In the genomic region with DNA sequence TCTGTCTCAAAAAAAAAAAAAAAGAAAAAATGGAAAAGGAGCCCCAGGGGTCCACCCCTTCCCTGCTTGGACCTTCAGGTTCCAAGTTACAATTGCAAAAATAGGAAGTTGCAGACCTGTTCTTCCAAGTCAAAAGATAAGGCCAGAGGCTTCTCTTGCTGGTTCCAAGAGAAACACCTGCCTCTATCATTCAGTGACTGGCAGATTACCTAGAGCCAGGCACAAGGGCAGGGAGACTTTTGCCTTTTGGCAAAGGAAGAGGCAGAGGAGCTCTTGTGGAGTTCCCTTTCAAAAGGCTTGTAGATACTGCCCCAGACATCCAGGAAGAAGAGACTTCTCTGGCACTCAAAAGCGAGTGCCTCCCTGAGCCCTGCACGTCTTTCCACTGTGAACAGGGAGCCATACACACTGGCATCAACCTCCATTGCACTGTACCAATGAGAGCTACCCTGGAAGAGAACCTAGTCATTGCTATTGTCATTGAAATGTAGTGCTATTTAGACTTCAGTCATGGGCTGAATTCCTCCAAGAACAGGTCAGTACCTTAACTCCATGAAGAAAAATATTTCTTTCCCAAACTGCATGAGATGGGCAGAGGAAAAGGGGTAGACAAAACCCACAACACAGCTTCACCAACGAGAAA, we compare ENCODE assay signal across 37 cellular contexts.
"Had no signal": no experiment of that assay in that cellular context is flagged by ENCODE, and none has a peak within 500 bp of the region (broad histone marks: within the 10 kb centered on the region; RNA-seq: fewer than 3 reads in every experiment).

No MANE protein-coding gene starts in this region.

- H3K4me3 Mint-ChIP-seq: activated CD4-positive, alpha-beta memory T cell treated with anti-CD3 and anti-CD28 coated beads, Interleukin-2, amount 10 ng/mL, durations not matched to agents 7 days and 5 days; activated CD4-positive, alpha-beta T cell treated with anti-CD3 and anti-CD28 coated beads for 36 hours; activated CD4-positive, alpha-beta T cell treated with anti-CD3 and anti-CD28 coated beads, Interleukin-2, amount 10 ng/mL, durations not matched to agents 7 days and 5 days; activated CD8-positive, alpha-beta memory T cell treated with anti-CD3 and anti-CD28 coated beads, Interleukin-2, amount 10 ng/mL, durations not matched to agents 7 days and 5 days; activated CD8-positive, alpha-beta T cell treated with anti-CD3 and anti-CD28 coated beads, Interleukin-2, amount 10 ng/mL, durations not matched to agents 7 days and 5 days; activated naive CD4-positive, alpha-beta T cell treated with anti-CD3 and anti-CD28 coated beads, Interleukin-2, amount 10 ng/mL, durations not matched to agents 7 days and 5 days; activated naive CD4-positive, alpha-beta T cell treated with anti-CD3 and anti-CD28 coated beads, Interleukin-2, amount 50 U/mL, for 24 hours; activated naive CD8-positive, alpha-beta T cell; activated naive CD8-positive, alpha-beta T cell treated with anti-CD3 and anti-CD28 coated beads, Interleukin-2, amount 10 ng/mL, durations not matched to agents 7 days and 5 days; activated naive CD8-positive, alpha-beta T cell treated with anti-CD3 and anti-CD28 coated beads, Interleukin-2, amount 50 U/mL, for 24 hours; activated T-cell treated with anti-CD3 and anti-CD28 coated beads, Interleukin-2, amount 50 U/mL, for 24 hours; brain; central memory CD8-positive, alpha-beta T cell; T-helper 1 cell treated with Interleukin-12 subunit alpha and Interleukin-12 subunit beta and Interleukin-4 antibody, amounts not matched to agents 30 μg/mL and 1 μg/mL, for 36 hours; T-helper 2 cell treated with Interferon-gamma antibody and Interleukin-4, amounts not matched to agents 5 μg/mL and 100 μg/mL, for 36 hours had no signal

- H3K4me1 ChIP-seq: ascending aorta had no signal

- H3K36me3 Mint-ChIP-seq: activated CD8-positive, alpha-beta memory T cell treated with anti-CD3 and anti-CD28 coated beads, Interleukin-2, amount 10 ng/mL, durations not matched to agents 7 days and 5 days; activated naive CD4-positive, alpha-beta T cell treated with anti-CD3 and anti-CD28 coated beads, Interleukin-2, amount 10 ng/mL, durations not matched to agents 7 days and 5 days; activated naive CD4-positive, alpha-beta T cell treated with anti-CD3 and anti-CD28 coated beads, Interleukin-2, amount 50 U/mL, for 24 hours; activated naive CD8-positive, alpha-beta T cell; activated naive CD8-positive, alpha-beta T cell treated with anti-CD3 and anti-CD28 coated beads, Interleukin-2, amount 10 ng/mL, durations not matched to agents 7 days and 5 days; brain had no signal

- H3K27ac ChIP-seq: ascending aorta, cardiac muscle cell, VCaP had no signal

- ATAC-seq: activated CD4-positive, alpha-beta T cell treated with anti-CD3 and anti-CD28 coated beads for 36 hours; activated CD4-positive, CD25-positive, alpha-beta regulatory T cell treated with anti-CD3 and anti-CD28 coated beads, Interleukin-2, amount 50 U/mL, for 24 hours; activated CD8-positive, alpha-beta memory T cell treated with anti-CD3 and anti-CD28 coated beads, Interleukin-2, amount 10 ng/mL, durations not matched to agents 7 days and 5 days; activated CD8-positive, alpha-beta T cell treated with anti-CD3 and anti-CD28 coated beads, Interleukin-2, amount 10 ng/mL, durations not matched to agents 7 days and 5 days; activated naive CD8-positive, alpha-beta T cell treated with anti-CD3 and anti-CD28 coated beads, Interleukin-2, amount 50 U/mL, for 24 hours had no signal

- H3K27ac Mint-ChIP-seq: activated CD4-positive, alpha-beta memory T cell treated with anti-CD3 and anti-CD28 coated beads, Interleukin-2, amount 10 ng/mL, durations not matched to agents 7 days and 5 days; activated CD4-positive, alpha-beta T cell treated with anti-CD3 and anti-CD28 coated beads for 36 hours; activated CD4-positive, alpha-beta T cell treated with anti-CD3 and anti-CD28 coated beads, Interleukin-2, amount 10 ng/mL, durations not matched to agents 7 days and 5 days; activated CD8-positive, alpha-beta memory T cell treated with anti-CD3 and anti-CD28 coated beads, Interleukin-2, amount 10 ng/mL, durations not matched to agents 7 days and 5 days; activated CD8-positive, alpha-beta T cell treated with anti-CD3 and anti-CD28 coated beads, Interleukin-2, amount 10 ng/mL, durations not matched to agents 7 days and 5 days; activated naive CD4-positive, alpha-beta T cell treated with anti-CD3 and anti-CD28 coated beads, Interleukin-2, amount 10 ng/mL, durations not matched to agents 7 days and 5 days; activated naive CD4-positive, alpha-beta T cell treated with anti-CD3 and anti-CD28 coated beads, Interleukin-2, amount 50 U/mL, for 24 hours; activated naive CD8-positive, alpha-beta T cell; activated naive CD8-positive, alpha-beta T cell treated with anti-CD3 and anti-CD28 coated beads, Interleukin-2, amount 10 ng/mL, durations not matched to agents 7 days and 5 days; activated naive CD8-positive, alpha-beta T cell treated with anti-CD3 and anti-CD28 coated beads, Interleukin-2, amount 50 U/mL, for 24 hours; activated T-cell treated with anti-CD3 and anti-CD28 coated beads, Interleukin-2, amount 50 U/mL, for 24 hours; activated T-helper 2 cell treated with anti-CD3 and anti-CD28 coated beads, Interferon-gamma antibody, Interleukin-2, Interleukin-4, amounts not matched to agents 10 μg/mL and 5 μg/mL and 100 μg/mL, durations not matched to agents 14 hours and 24 hours and 36 hours; brain; T-helper 1 cell treated with Interleukin-12 subunit alpha and Interleukin-12 subunit beta and Interleukin-4 antibody, amounts not matched to agents 30 μg/mL and 1 μg/mL, for 36 hours; T-helper 2 cell treated with Interferon-gamma antibody and Interleukin-4, amounts not matched to agents 5 μg/mL and 100 μg/mL, for 36 hours had no signal

- H3K36me3 ChIP-seq: ascending aorta, cardiac muscle cell had no signal

- H3K27me3 ChIP-seq: ascending aorta, cardiac muscle cell had no signal

- H3K4me1 Mint-ChIP-seq: activated CD4-positive, alpha-beta memory T cell treated with anti-CD3 and anti-CD28 coated beads, Interleukin-2, amount 10 ng/mL, durations not matched to agents 7 days and 5 days; activated CD4-positive, alpha-beta T cell treated with anti-CD3 and anti-CD28 coated beads for 36 hours; activated CD4-positive, alpha-beta T cell treated with anti-CD3 and anti-CD28 coated beads, Interleukin-2, amount 10 ng/mL, durations not matched to agents 7 days and 5 days; activated CD8-positive, alpha-beta memory T cell treated with anti-CD3 and anti-CD28 coated beads, Interleukin-2, amount 10 ng/mL, durations not matched to agents 7 days and 5 days; activated naive CD4-positive, alpha-beta T cell treated with anti-CD3 and anti-CD28 coated beads, Interleukin-2, amount 10 ng/mL, durations not matched to agents 7 days and 5 days; activated naive CD4-positive, alpha-beta T cell treated with anti-CD3 and anti-CD28 coated beads, Interleukin-2, amount 50 U/mL, for 24 hours; activated naive CD8-positive, alpha-beta T cell treated with anti-CD3 and anti-CD28 coated beads, Interleukin-2, amount 10 ng/mL, durations not matched to agents 7 days and 5 days; activated naive CD8-positive, alpha-beta T cell treated with anti-CD3 and anti-CD28 coated beads, Interleukin-2, amount 50 U/mL, for 24 hours; central memory CD8-positive, alpha-beta T cell had no signal

- H3K4me3 ChIP-seq: ascending aorta, cardiac muscle cell had no signal

- DNase-seq: activated CD4-positive, alpha-beta memory T cell treated with anti-CD3 and anti-CD28 coated beads, Interleukin-2, amount 10 ng/mL, durations not matched to agents 7 days and 5 days; activated CD4-positive, alpha-beta T cell treated with anti-CD3 and anti-CD28 coated beads for 1 hour; activated CD4-positive, alpha-beta T cell treated with anti-CD3 and anti-CD28 coated beads for 36 hours; activated CD4-positive, alpha-beta T cell treated with anti-CD3 and anti-CD28 coated beads for 48 hours; activated CD4-positive, alpha-beta T cell treated with anti-CD3 and anti-CD28 coated beads, Interleukin-2, amount 10 ng/mL, durations not matched to agents 7 days and 5 days; activated CD4-positive, alpha-beta T cell treated with anti-CD3 and anti-CD28 coated beads, Interleukin-2, amount 50 U/mL, for 48 hours; activated CD4-positive, CD25-positive, alpha-beta regulatory T cell; activated CD8-positive, alpha-beta memory T cell treated with anti-CD3 and anti-CD28 coated beads for 24 hours; activated CD8-positive, alpha-beta memory T cell treated with anti-CD3 and anti-CD28 coated beads, Interleukin-2, amount 10 ng/mL, durations not matched to agents 7 days and 5 days; activated CD8-positive, alpha-beta memory T cell treated with anti-CD3 and anti-CD28 coated beads, Interleukin-2, amount 50 U/mL, for 48 hours; activated CD8-positive, alpha-beta T cell treated with anti-CD3 and anti-CD28 coated beads, Interleukin-2, amount 10 ng/mL, durations not matched to agents 7 days and 5 days; activated effector memory CD4-positive, alpha-beta T cell treated with Interleukin-2 at 50 U/mL for 16 hours; activated gamma-delta T cell; activated naive CD4-positive, alpha-beta T cell treated with anti-CD3 and anti-CD28 coated beads, Interleukin-2, amount 10 ng/mL, durations not matched to agents 7 days and 5 days; activated naive CD4-positive, alpha-beta T cell treated with Interleukin-2 at 50 U/mL for 16 hours; activated naive CD8-positive, alpha-beta T cell treated with anti-CD3 and anti-CD28 coated beads, Interleukin-2, amount 10 ng/mL, durations not matched to agents 7 days and 5 days; activated naive CD8-positive, alpha-beta T cell treated with anti-CD3 and anti-CD28 coated beads, Interleukin-2, amount 50 U/mL, for 24 hours; activated T-cell treated with anti-CD3 and anti-CD28 coated beads, Interleukin-2, amount 50 U/mL, for 24 hours; activated T-cell treated with anti-CD3 and anti-CD28 coated beads, Interleukin-2, amount 50 U/mL, for 48 hours; amygdala; anterior cingulate cortex; caudate nucleus; cerebellar nuclear complex; T-helper 1 cell; T-helper 2 cell; T-helper 9 cell had no signal

- H3K27me3 Mint-ChIP-seq: activated CD4-positive, alpha-beta T cell treated with anti-CD3 and anti-CD28 coated beads, Interleukin-2, amount 10 ng/mL, durations not matched to agents 7 days and 5 days; activated naive CD4-positive, alpha-beta T cell treated with anti-CD3 and anti-CD28 coated beads, Interleukin-2, amount 10 ng/mL, durations not matched to agents 7 days and 5 days had no signal

- H3K9me3 Mint-ChIP-seq: activated CD4-positive, alpha-beta memory T cell treated with anti-CD3 and anti-CD28 coated beads, Interleukin-2, amount 10 ng/mL, durations not matched to agents 7 days and 5 days; activated CD4-positive, alpha-beta T cell treated with anti-CD3 and anti-CD28 coated beads, Interleukin-2, amount 10 ng/mL, durations not matched to agents 7 days and 5 days; activated naive CD4-positive, alpha-beta T cell treated with anti-CD3 and anti-CD28 coated beads, Interleukin-2, amount 10 ng/mL, durations not matched to agents 7 days and 5 days; activated naive CD8-positive, alpha-beta T cell treated with anti-CD3 and anti-CD28 coated beads, Interleukin-2, amount 10 ng/mL, durations not matched to agents 7 days and 5 days; activated T-cell treated with anti-CD3 and anti-CD28 coated beads, Interleukin-2, amount 50 U/mL, for 24 hours; activated T-helper 2 cell treated with anti-CD3 and anti-CD28 coated beads, Interferon-gamma antibody, Interleukin-2, Interleukin-4, amounts not matched to agents 10 μg/mL and 5 μg/mL and 100 μg/mL, durations not matched to agents 14 hours and 24 hours and 36 hours; T-helper 1 cell treated with Interleukin-12 subunit alpha and Interleukin-12 subunit beta and Interleukin-4 antibody, amounts not matched to agents 30 μg/mL and 1 μg/mL, for 36 hours; T-helper 2 cell treated with Interferon-gamma antibody and Interleukin-4, amounts not matched to agents 5 μg/mL and 100 μg/mL, for 36 hours had no signal

- H3K9me3 ChIP-seq: ascending aorta had no signal
